In the genomic region with DNA sequence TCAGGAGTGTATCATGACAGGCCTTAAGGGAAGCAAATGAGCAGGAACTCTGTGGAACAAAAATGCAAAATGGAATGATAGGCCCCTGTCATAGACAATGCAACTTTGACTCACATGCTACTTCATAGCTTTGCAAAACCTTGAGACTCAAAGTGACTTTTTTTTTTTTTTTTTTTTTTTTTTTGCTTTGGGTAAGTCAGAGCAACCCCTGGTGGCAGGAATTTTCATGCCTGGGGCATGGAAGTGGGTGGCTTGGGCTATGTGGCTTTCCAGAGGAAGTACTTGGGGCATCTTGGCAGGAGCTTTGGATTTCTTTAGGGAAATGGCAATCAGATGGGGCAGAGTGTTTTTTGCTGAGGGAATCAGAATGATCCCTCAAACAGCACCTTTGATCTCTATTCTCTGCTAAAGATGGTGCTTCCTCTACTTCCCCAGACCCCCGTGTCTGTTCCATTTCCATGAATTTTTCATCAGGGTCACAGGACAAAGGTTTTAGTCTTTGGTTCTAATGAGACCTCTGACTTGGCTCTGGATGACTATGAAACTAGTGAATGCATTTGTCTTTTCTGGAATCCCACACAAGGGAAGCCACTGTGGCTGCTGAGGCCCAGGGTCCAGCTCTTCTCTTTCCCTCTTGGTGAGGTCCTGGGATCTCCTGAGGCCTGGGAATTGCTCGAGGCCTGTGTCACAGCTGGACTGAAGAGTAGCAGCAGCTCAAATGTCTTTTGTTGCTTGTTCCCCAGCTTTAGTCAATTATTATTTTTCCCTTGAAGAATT, we compare ENCODE assay signal across 8 cellular contexts.
DNase-seq lines count a peak whose midpoint lies in the region; ATAC-seq and TF ChIP-seq lines count a peak whose summit lies in the region.

No MANE protein-coding gene starts in this region.

- no peak overlapping the region for H3K4me3 ChIP-seq in AG10803 (ENCODE audit: low read length)
- no peak overlapping the region for H3K4me3 ChIP-seq in choroid plexus epithelial cell (ENCODE audit: low read depth, low read length)
- no peak overlapping the region for H3K4me3 ChIP-seq in lung

- no peaks in the 10 kb centered on the region for H3K36me3 ChIP-seq in lung (ENCODE audit: control insufficient read depth in 2 of 2, insufficient read depth in 2 of 2, low read length in 2 of 2)

- H3K27ac ChIP-seq in lung (ENCODE audit: low read depth in 1 of 2, low read length in 1 of 2), result peak overlapping the region; percentile 29 to 42

- DNase-seq in AG10803 (ENCODE audit: low read depth), result peak; percentile 83
- peak; percentile 79 for DNase-seq in LHCN-M2 (ENCODE audit: low read depth)
- peak; percentile 70 for DNase-seq in choroid plexus epithelial cell (ENCODE audit: low read depth)
- peak; percentile 78 for DNase-seq in lung (ENCODE audit: low spot score)
- no peak for DNase-seq in activated CD8-positive, alpha-beta memory T cell treated with anti-CD3 and anti-CD28 coated beads for 24 hours
- DNase-seq in activated naive CD4-positive, alpha-beta T cell (lab: John Stamatoyannopoulos, UW), result no peak
- DNase-seq in NCI-H524 treated with DMSO at 0.1 percent for 48 hours (lab: John Stamatoyannopoulos, UW), result no peak

- H3K27me3 ChIP-seq in lung (ENCODE audit: control insufficient read depth, insufficient read depth), result no peaks in the 10 kb centered on the region

- WGBS in lung, 2 donors, result 64 to 70% methylated on average over 2 of the region's 2 CpGs

- no peaks in the 10 kb centered on the region for H3K9me3 ChIP-seq in lung (ENCODE audit: control insufficient read depth in 2 of 2, insufficient read depth in 1 of 2, low read length in 1 of 2)

- TF ChIP-seq CTCF in AG10803 (conservative IDR thresholded peaks at IDR 0.05; ENCODE audit: low read length), result peak; percentile 80
- peak; percentile 86 for TF ChIP-seq CTCF in choroid plexus epithelial cell (conservative IDR thresholded peaks at IDR 0.05; ENCODE audit: low read depth, low read length)
- TF ChIP-seq CTCF in lung (IDR thresholded peaks at IDR 0.05; ENCODE audit: control extremely low read depth, extremely low read depth), result peak; percentile 42

- H3K4me1 ChIP-seq in lung (ENCODE audit: control insufficient read depth in 2 of 2, insufficient read depth in 2 of 2, low read length in 2 of 2), result peaks cover 4 to 8% of the 10 kb centered on the region in 2 donors

- peak; percentile 38 for ATAC-seq in lung (ENCODE audit: insufficient read depth, low FRiP score)
- ATAC-seq in GM19324 (IDR thresholded peaks at IDR 0.05; ENCODE audit: low FRiP score, unreplicated experiment), result no peak

Comparison
In these comparisons a context has a peak if more than half of its experiments do, and no peak if none do; other contexts are left out.
1. DNase-seq: peak in AG10803 (single experiment), LHCN-M2 (single experiment), choroid plexus epithelial cell (single experiment) and lung (single experiment); none in activated CD8-positive, alpha-beta memory T cell treated with anti-CD3 and anti-CD28 coated beads for 24 hours (single experiment), activated naive CD4-positive, alpha-beta T cell (0 of 4) and NCI-H524 treated with DMSO at 0.1 percent for 48 hours (single experiment).
2. Peak in every context shown above with its lines, with median percentiles within 50 percentile points of each other: CTCF ChIP-seq.